8 cellular contexts compared by ENCODE assay signal in the genomic region with DNA sequence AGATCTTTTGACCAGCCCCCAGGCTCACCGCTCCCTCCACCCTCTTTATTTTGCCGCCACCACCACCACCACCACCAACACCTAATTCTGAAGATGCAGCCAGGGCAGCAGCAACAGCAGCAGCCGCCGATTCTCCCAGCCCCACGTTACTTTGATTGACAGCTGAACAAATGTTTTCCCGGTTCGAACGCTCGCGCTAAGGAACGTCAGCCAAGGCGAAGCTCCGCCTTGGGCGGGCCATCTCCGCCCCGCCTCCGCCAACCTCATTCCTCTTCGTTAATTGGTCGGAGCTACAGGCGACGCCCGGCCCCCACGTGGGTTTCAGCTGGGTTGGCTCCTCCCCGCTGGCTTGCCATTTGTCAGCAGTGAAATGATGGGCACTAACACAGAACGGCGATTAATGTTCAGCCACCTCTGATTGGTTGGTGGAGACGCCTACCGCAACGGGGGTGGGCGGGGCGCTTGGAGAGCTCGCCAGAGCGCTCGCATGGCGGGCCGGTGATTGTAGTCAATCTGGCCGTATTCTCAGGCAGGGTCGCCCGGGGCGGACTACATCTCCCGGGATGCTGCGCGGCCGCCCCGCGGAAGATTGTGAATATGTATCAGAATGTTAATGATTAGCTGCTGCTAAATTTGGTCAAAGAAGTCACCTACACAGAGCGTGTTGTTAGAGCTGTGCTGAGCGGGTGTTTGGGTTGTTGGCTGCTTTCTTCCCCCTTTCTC. TPM values are rescaled to one million over a fixed set of nuclear protein-coding genes. Genes with fewer than 3 reads are reported as not detected.
A peak's percentile ranks its signal among the peaks of the same experiment; 100 is the strongest.
DNase-seq lines count a peak whose midpoint lies in the region; ATAC-seq and TF ChIP-seq lines count a peak whose summit lies in the region.

A gene (plus strand): TSS at position 657 of the 723 bp plus-strand sequence. CDS start 826 bp downstream, outside the sequence.

- 1% methylated on average over 48 of the region's 48 CpGs for whole genome bisulfite sequencing in lung, 2 donors

- ATAC-seq in GM19468 (IDR thresholded peaks at IDR 0.05; ENCODE audit: extremely low read depth, unreplicated experiment) = peak; percentile 93
- peak; percentile 96 for ATAC-seq in lung (ENCODE audit: insufficient read depth, low FRiP score)

- peak; percentile 90 for DNase-seq in CMK (ENCODE audit: low read depth)
- DNase-seq in HS-5 (ENCODE audit: low read depth) = peak; percentile 99
- DNase-seq in NK-92 (lab: John Stamatoyannopoulos, UW; ENCODE audit: unreplicated experiment) = peak; percentile 98
- DNase-seq in activated CD8-positive, alpha-beta memory T cell treated with anti-CD3 and anti-CD28 coated beads for 4 hours (ENCODE audit: low read depth in 2 of 2) = peak; percentile 98 to 100
- peak; percentile 100 for DNase-seq in effector memory CD4-positive, alpha-beta T cell
- DNase-seq in lung (ENCODE audit: low spot score) = peak; percentile 100
- DNase-seq in stimulated activated CD4-positive, alpha-beta T cell treated with anti-CD3 and anti-CD28 coated beads, TNF-alpha, amount 100 ng/mL, for 24 hours (ENCODE audit: low read depth in 3 of 3) = peak; percentile 99

- H3K27ac ChIP-seq in effector memory CD4-positive, alpha-beta T cell (ENCODE audit: insufficient read depth, low read length, poor library complexity, severe bottlenecking) = peak within 1 kb of the TSS; percentile 81
- H3K27ac ChIP-seq in lung (ENCODE audit: low read depth in 1 of 2, low read length in 1 of 2) = peak within 1 kb of the TSS; percentile 82 to 92

- peaks cover 3% of the 10 kb centered on the region for H3K27me3 ChIP-seq in effector memory CD4-positive, alpha-beta T cell (replicated peaks; ENCODE audit: control insufficient read depth, insufficient read depth, low read length, poor library complexity, severe bottlenecking)
- H3K27me3 ChIP-seq in lung (ENCODE audit: control insufficient read depth, insufficient read depth) = no peaks in the 10 kb centered on the region

- peak within 1 kb of the TSS; percentile 86 for H3K4me3 ChIP-seq in effector memory CD4-positive, alpha-beta T cell (ENCODE audit: insufficient read depth, low read depth, low read length, poor library complexity, severe bottlenecking)
- peak within 1 kb of the TSS; percentile 66 for H3K4me3 ChIP-seq in lung

- TF ChIP-seq CTCF in lung (IDR thresholded peaks at IDR 0.05; ENCODE audit: control extremely low read depth, extremely low read depth) = no peak

- H3K4me1 ChIP-seq in effector memory CD4-positive, alpha-beta T cell (ENCODE audit: control insufficient read depth, insufficient read depth, low read length, poor library complexity, severe bottlenecking) = peaks cover 13% of the 10 kb centered on the region
- H3K4me1 ChIP-seq in lung (ENCODE audit: control insufficient read depth in 2 of 2, insufficient read depth in 2 of 2, low read length in 2 of 2) = peaks cover 1 to 5% of the 10 kb centered on the region in 2 donors

- no peaks in the 10 kb centered on the region for H3K36me3 ChIP-seq in effector memory CD4-positive, alpha-beta T cell (ENCODE audit: control insufficient read depth, insufficient read depth, low read length)
- no peaks in the 10 kb centered on the region for H3K36me3 ChIP-seq in lung (ENCODE audit: control insufficient read depth in 2 of 2, insufficient read depth in 2 of 2, low read length in 2 of 2)

- no peaks in the 10 kb centered on the region for H3K9me3 ChIP-seq in effector memory CD4-positive, alpha-beta T cell (ENCODE audit: control insufficient read depth, low read length)
- no peaks in the 10 kb centered on the region for H3K9me3 ChIP-seq in lung (ENCODE audit: control insufficient read depth in 2 of 2, insufficient read depth in 1 of 2, low read length in 1 of 2)

RNA-seq across cellular contexts. Expression of the gene that starts here (rescaled TPM):
- total RNA-seq in lung = 10 to 100 TPM; 34.9 to 44.1 TPM
- polyA plus RNA-seq in lung = 10 to 100 TPM in 1 of 2 donors, 1 to 10 TPM in 1; 6.1 to 17.7 TPM

Comparison
In these comparisons a context has a peak if more than half of its experiments do, and no peak if none do; other contexts are left out.
1. Peak in every context shown above with its lines: DNase-seq, ATAC-seq, H3K4me3 ChIP-seq and H3K27ac ChIP-seq.